In the genomic region with DNA sequence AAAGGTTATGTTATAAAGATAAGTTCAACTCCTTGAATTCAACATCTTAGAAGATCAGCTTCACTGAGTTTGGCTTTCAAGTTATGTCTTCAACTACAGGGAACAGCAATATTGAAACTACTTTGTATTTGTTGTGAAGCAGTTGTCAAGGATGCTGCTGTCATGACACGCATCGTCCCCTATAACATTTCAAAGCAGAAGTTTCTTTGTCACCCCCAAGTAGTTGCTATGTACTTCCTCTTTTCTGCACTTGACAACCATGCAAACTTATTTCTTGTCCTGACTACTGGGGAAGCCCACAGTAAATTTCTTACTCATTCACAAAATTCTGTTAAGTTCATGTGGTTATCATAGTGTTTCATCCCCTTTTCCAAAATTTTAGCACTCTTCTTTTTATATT, we compare ENCODE assay signal across 8 cellular contexts. TPM values are rescaled to one million over a fixed set of nuclear protein-coding genes. Genes with fewer than 3 reads are reported as not detected.
DNase-seq lines count a peak whose midpoint lies in the region; ATAC-seq lines count a peak whose summit lies in the region.

No MANE protein-coding gene starts in this region.

- H3K9me3 Mint-ChIP-seq in CD8-positive, alpha-beta memory T cell, result no peaks in the 10 kb centered on the region
- no peaks in the 10 kb centered on the region for H3K9me3 Mint-ChIP-seq in memory B cell

- H3K4me1 ChIP-seq in CD8-positive, alpha-beta memory T cell (ENCODE audit: insufficient read depth, low read length), result peaks cover 18% of the 10 kb centered on the region

- peak overlapping the region; percentile 92 for H3K27ac ChIP-seq in CD8-positive, alpha-beta memory T cell (ENCODE audit: low read depth, low read length)

- POLR2A ChIA-PET in CD8-positive, alpha-beta memory T cell (lab: Charles Lee), result interaction anchor here (0.7 kb wide), 1 partner anchor 442 kb away, joined by 3 read pairs; no protein-coding TSS in a partner anchor

- H3K36me3 Mint-ChIP-seq in CD8-positive, alpha-beta memory T cell, result peaks cover 8 to 40% (median 10%) of the 10 kb centered on the region in 3 donors
- peaks cover 20% of the 10 kb centered on the region for H3K36me3 Mint-ChIP-seq in memory B cell

- CTCF ChIA-PET in CD8-positive, alpha-beta memory T cell (lab: Charles Lee), result interaction anchor here (1.6 kb wide), 1 partner anchor 14 kb away, joined by 4 read pairs; the partner anchor contains the start of gene ANTXR2

- peak overlapping the region; percentile 61 to 85 (median 81) for H3K4me3 Mint-ChIP-seq in CD8-positive, alpha-beta memory T cell
- H3K4me3 Mint-ChIP-seq in memory B cell, result peak overlapping the region; percentile 56

- H3K4me3 ChIP-seq in CD8-positive, alpha-beta memory T cell (ENCODE audit: low read length), result peak overlapping the region; percentile 7

- no peaks in the 10 kb centered on the region for H3K36me3 ChIP-seq in CD8-positive, alpha-beta memory T cell (ENCODE audit: insufficient read depth, low read length)

- H3K9me3 ChIP-seq in CD8-positive, alpha-beta memory T cell (ENCODE audit: low read length), result no peaks in the 10 kb centered on the region

- ATAC-seq in GM19351 (IDR thresholded peaks at IDR 0.05; ENCODE audit: unreplicated experiment), result peak; percentile 98
- ATAC-seq in HG03342 (IDR thresholded peaks at IDR 0.05; ENCODE audit: unreplicated experiment), result peak; percentile 98
- ATAC-seq in memory B cell (ENCODE audit: low read depth), result peak; percentile 94

- peaks cover 36 to 63% (median 46%) of the 10 kb centered on the region in 3 donors for H3K4me1 Mint-ChIP-seq in CD8-positive, alpha-beta memory T cell
- H3K4me1 Mint-ChIP-seq in memory B cell, result peaks cover 20% of the 10 kb centered on the region

- DNase-seq in CD8-positive, alpha-beta memory T cell, result peak in 4 of 5 donors; percentile 28 to 84 (median 77)
- peak in 3 of 5 experiments; percentile 27 to 90 (median 69) for DNase-seq in T-helper 2 cell
- DNase-seq in memory B cell (ENCODE audit: low spot score in 2 of 2), result peak in 1 of 2 donors; percentile 76
- no peak for DNase-seq in EL
- DNase-seq in A172 (ENCODE audit: low spot score), result no peak
- DNase-seq in dedifferentiated amniotic fluid mesenchymal stem cell (ENCODE audit: extremely low spot score), result no peak

- H3K27me3 Mint-ChIP-seq in CD8-positive, alpha-beta memory T cell, result no peaks in the 10 kb centered on the region
- H3K27me3 Mint-ChIP-seq in memory B cell, result no peaks in the 10 kb centered on the region

- H3K27me3 ChIP-seq in CD8-positive, alpha-beta memory T cell (ENCODE audit: insufficient read depth, low read length, poor library complexity, severe bottlenecking), result no peaks in the 10 kb centered on the region

- peak overlapping the region; percentile 92 to 100 (median 96) for H3K27ac Mint-ChIP-seq in CD8-positive, alpha-beta memory T cell
- peak overlapping the region; percentile 100 for H3K27ac Mint-ChIP-seq in memory B cell

RNA-seq across cellular contexts. Expression of gene ANTXR2, which starts 14.3 kb away (rescaled TPM):
- 10 to 100 TPM; 18.2 to 20.6 TPM for total RNA-seq in CD8-positive, alpha-beta memory T cell
- 44.2 TPM for polyA plus RNA-seq in CD8-positive, alpha-beta memory T cell
- 29.2 and 33.1 TPM in 2 replicates for total RNA-seq in A172 (2014; rRNA removed; shearing (Covaris generic))

Comparison
In these comparisons a context has a peak if more than half of its experiments do, and no peak if none do; other contexts are left out.
1. DNase-seq: peak in CD8-positive, alpha-beta memory T cell (4 of 5) and T-helper 2 cell (3 of 5); none in EL (single experiment), A172 (single experiment) and dedifferentiated amniotic fluid mesenchymal stem cell (single experiment).
2. Peak in every context shown above with its lines, with median percentiles within 50 percentile points of each other: ATAC-seq.